In genomic region chr1:21344098-21344749, GRCh38 we compare ENCODE assay signal across 8 cellular contexts. TPM values are rescaled to one million over a fixed set of nuclear protein-coding genes. Genes with fewer than 3 reads are reported as not detected.
A peak's percentile ranks its signal among the peaks of the same experiment; 100 is the strongest.
DNase-seq lines count a peak whose midpoint lies in the region; ATAC-seq and TF ChIP-seq lines count a peak whose summit lies in the region.

No MANE protein-coding gene starts in this region.

- H3K9me3 ChIP-seq in endocrine pancreas (ENCODE audit: control insufficient read depth, low read length) (no peaks in the 10 kb centered on the region), neuronal stem cell (replicated peaks in 1 of 2; ENCODE audit: control insufficient read depth in 2 of 2, insufficient read depth in 1 of 2, low read depth in 1 of 2, low read length in 2 of 2) (no peaks in the 10 kb centered on the region)

- H3K4me3 ChIP-seq in NB4 (ENCODE audit: low read depth, low read length) (peak overlapping the region; percentile 57), endocrine pancreas (ENCODE audit: control insufficient read depth, insufficient read depth, low read length) (peak overlapping the region; percentile 45), neuronal stem cell (ENCODE audit: low read length in 2 of 2) (peak overlapping the region; percentile 61 to 94)

- H3K9me3 Mint-ChIP-seq in CD14-positive monocyte: peaks cover 0 to 8% (median 2%) of the 10 kb centered on the region in 7 donors

- H4K91ac ChIP-seq in neuronal stem cell (ENCODE audit: low read depth, low read length, poor library complexity): no peak overlapping the region

- no peak for ATAC-seq in GM18861 (IDR thresholded peaks at IDR 0.05; ENCODE audit: unreplicated experiment)
- no peak for ATAC-seq in GM19023 (IDR thresholded peaks at IDR 0.05; ENCODE audit: unreplicated experiment)
- no peak for ATAC-seq in GM21619 (IDR thresholded peaks at IDR 0.05; ENCODE audit: unreplicated experiment)

- H3K4me1 ChIP-seq in endocrine pancreas (ENCODE audit: control insufficient read depth, insufficient read depth, low read length) (no peaks in the 10 kb centered on the region), neuronal stem cell (ENCODE audit: control insufficient read depth in 2 of 2, insufficient read depth in 1 of 2, low read depth in 1 of 2, low read length in 2 of 2) (peaks cover 17 to 33% of the 10 kb centered on the region in 2 donors)

- H3K4me3 Mint-ChIP-seq in CD14-positive monocyte: peak overlapping the region; percentile 92 to 94

- intact Hi-C loops in CD14-positive monocyte (cut with micrococcal nuclease): loop anchor here in 1 of 2 donors (5.0 kb wide), 1 partner anchor 37 kb away; no protein-coding TSS in a partner anchor

- TF ChIP-seq POLR2A in NB4 (IDR thresholded peaks at IDR 0.05; ENCODE audit: extremely low read depth, insufficient read length): no peak

- DNase-seq in CD14-positive monocyte (ENCODE audit: low spot score) (no peak), NB4 (ENCODE audit: low read depth) (no peak), neuronal stem cell (ENCODE audit: low spot score) (no peak)
- no peak for DNase-seq in stimulated activated naive CD4-positive, alpha-beta T cell treated with Interleukin-2 at 50 U/mL for 16 hours (lab: John Stamatoyannopoulos, UW)

- H3K9ac ChIP-seq in endocrine pancreas (ENCODE audit: control insufficient read depth, insufficient read depth, low read length): peak overlapping the region; percentile 93
- H3K9ac ChIP-seq in neuronal stem cell (ENCODE audit: low read depth, low read length, poor library complexity): peak overlapping the region; percentile 87

- H2BK5ac ChIP-seq in neuronal stem cell (ENCODE audit: low read length): peak overlapping the region; percentile 28

- H3K4me1 Mint-ChIP-seq in CD14-positive monocyte: peaks cover 48% of the 10 kb centered on the region

- peak overlapping the region; percentile 44 for H2BK12ac ChIP-seq in neuronal stem cell (ENCODE audit: low read length)

- H3K18ac ChIP-seq in neuronal stem cell (ENCODE audit: low read length): peak overlapping the region; percentile 95

- H4K8ac ChIP-seq in neuronal stem cell (ENCODE audit: low read depth, low read length): no peak overlapping the region

- no peak overlapping the region for H3K14ac ChIP-seq in neuronal stem cell (ENCODE audit: low read length)

- no peak for TF ChIP-seq CTCF in CD14-positive monocyte (IDR thresholded peaks at IDR 0.05)
- no peak for TF ChIP-seq CTCF in NB4 (IDR thresholded peaks at IDR 0.05; ENCODE audit: low read depth, low read length)

- H3K27me3 Mint-ChIP-seq in CD14-positive monocyte (ENCODE audit: low read depth in 3 of 3): peaks cover 41 to 65% (median 56%) of the 10 kb centered on the region in 3 donors

- no peak overlapping the region for H3K27ac ChIP-seq in neuronal stem cell (replicated peaks; ENCODE audit: low read length)

- peak overlapping the region; percentile 68 for H2BK120ac ChIP-seq in neuronal stem cell (ENCODE audit: low read depth, low read length)

- peak overlapping the region in 3 of 7 donors; percentile 45 to 87 (median 50) for H3K27ac Mint-ChIP-seq in CD14-positive monocyte

- WGBS in neuronal stem cell (ENCODE audit: extremely low coverage in 2 of 2, insufficient read length in 2 of 2, insufficient replicate concordance in 1 of 2), 2 donors: no CpG with 5 or more reads among the region's 14 CpGs

- peaks cover 6 to 17% of the 10 kb centered on the region in 2 donors for H3K36me3 Mint-ChIP-seq in CD14-positive monocyte

- peaks cover 6% of the 10 kb centered on the region for H3K79me1 ChIP-seq in neuronal stem cell (ENCODE audit: low read depth, low read length)

- no peaks in the 10 kb centered on the region for H3K36me3 ChIP-seq in endocrine pancreas (ENCODE audit: control insufficient read depth, insufficient read depth, low read length)
- peaks cover 0 to 2% of the 10 kb centered on the region in 2 donors for H3K36me3 ChIP-seq in neuronal stem cell (replicated peaks in 1 of 2; ENCODE audit: control insufficient read depth in 2 of 2, insufficient read depth in 2 of 2, low read length in 2 of 2)

- no peaks in the 10 kb centered on the region for H3K27me3 ChIP-seq in endocrine pancreas (ENCODE audit: control insufficient read depth, insufficient read depth, low read length)
- H3K27me3 ChIP-seq in neuronal stem cell (ENCODE audit: control insufficient read depth in 3 of 3, insufficient read depth in 3 of 3, low read depth in 1 of 3, low read length in 3 of 3): peaks cover 0 to 10% (median 0%) of the 10 kb centered on the region in 3 experiments

- H3K4me2 ChIP-seq in neuronal stem cell (ENCODE audit: insufficient read depth, low read length, poor library complexity, severe bottlenecking): peak overlapping the region; percentile 66

- H2BK15ac ChIP-seq in neuronal stem cell (ENCODE audit: low read length): peak overlapping the region; percentile 45

- H3K4ac ChIP-seq in neuronal stem cell (ENCODE audit: low read length): no peak overlapping the region

- H2AK5ac ChIP-seq in neuronal stem cell (ENCODE audit: low read depth, low read length): peak overlapping the region; percentile 67

- peak overlapping the region; percentile 94 for H3K23ac ChIP-seq in neuronal stem cell (ENCODE audit: low read depth, low read length, poor library complexity)

- peak overlapping the region; percentile 98 for H2AFZ ChIP-seq in neuronal stem cell (ENCODE audit: low read length)

RNA-seq across cellular contexts. Expression of gene ECE1, which starts 54.0 kb away (rescaled TPM):
- 10 to 100 TPM; 10.6 to 23.3 TPM for polyA plus RNA-seq in CD14-positive monocyte
- polyA plus RNA-seq in neuronal stem cell (2013, experiment 1 of 2): 10.7 TPM
- polyA plus RNA-seq in neuronal stem cell (2013, experiment 2 of 2): 10.7 TPM
